In genomic region chr17:72193395-72194106, GRCh38 we compare ENCODE assay signal across 19 cellular contexts.
DNase-seq lines count a peak whose midpoint lies in the region; ATAC-seq lines count a peak whose summit lies in the region.
"Had no signal": no experiment of that assay in that cellular context is flagged by ENCODE, and none has a peak within 500 bp of the region (broad histone marks: within the 10 kb centered on the region; RNA-seq: fewer than 3 reads in every experiment).

No MANE protein-coding gene starts in this region.

- DNase-seq in AG08395 (ENCODE audit: low spot score) (peak; percentile 41), M059J (ENCODE audit: low read depth) (peak; percentile 28), fibroblast of peridontal ligament (ENCODE audit: extremely low read depth) (peak; percentile 75), myocyte (ENCODE audit: low read depth) (peak; percentile 72), inferior parietal cortex (ENCODE audit: extremely low spot score) (no peak), dermis blood vessel endothelial cell (no peak)
- no peak for DNase-seq in activated CD4-positive, alpha-beta T cell treated with anti-CD3 and anti-CD28 coated beads, Interleukin-2, amount 50 U/mL, for 4 hours
- DNase-seq: activated CD4-positive, alpha-beta T cell treated with anti-CD3 and anti-CD28 coated beads, Interleukin-2, amount 50 U/mL, for 48 hours; activated naive CD4-positive, alpha-beta T cell treated with anti-CD3 and anti-CD28 coated beads, Interleukin-2, amount 50 U/mL, for 16 hours; CD8-positive, alpha-beta memory T cell; DND-41; H9; islet precursor cell; mesendoderm; NCI-H187; NCI-H446; NK-92 treated with Interleukin-12 subunit alpha and Interleukin-12 subunit beta, amount 100 ng/mL, for 24 hours; T-cell had no signal

- no peak for ATAC-seq in GM18867 (IDR thresholded peaks at IDR 0.05; ENCODE audit: unreplicated experiment)
- ATAC-seq: T-cell had no signal

Comparison
In these comparisons a context has a peak if more than half of its experiments do, and no peak if none do; other contexts are left out.
1. DNase-seq: peak in AG08395 (single experiment), M059J (single experiment), fibroblast of peridontal ligament (single experiment) and myocyte (single experiment); none in activated CD4-positive, alpha-beta T cell treated with anti-CD3 and anti-CD28 coated beads, Interleukin-2, amount 50 U/mL, for 4 hours (0 of 2), inferior parietal cortex (single experiment) and dermis blood vessel endothelial cell (single experiment).